In the genomic region with DNA sequence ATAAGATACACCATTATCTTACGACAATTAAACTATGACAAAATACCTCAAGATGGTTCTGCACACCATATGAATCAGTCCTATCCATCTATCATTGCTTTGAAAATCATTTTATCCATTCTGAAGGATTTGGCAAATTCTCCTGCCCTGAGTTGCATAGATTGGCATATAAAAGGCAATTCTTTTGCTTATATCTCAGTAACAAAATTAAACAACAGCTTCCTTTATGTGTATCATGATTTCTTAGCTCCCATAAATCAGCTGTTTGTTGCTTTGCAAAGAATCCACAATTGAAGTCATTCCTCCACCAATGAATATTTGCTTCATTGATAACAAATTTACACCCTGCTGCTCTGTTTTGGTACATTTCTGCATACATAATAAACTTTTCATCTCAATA, we compare ENCODE assay signal across 27 cellular contexts.
"Had no signal": no experiment of that assay in that cellular context is flagged by ENCODE, and none has a peak within 500 bp of the region (broad histone marks: within the 10 kb centered on the region; RNA-seq: fewer than 3 reads in every experiment).

No MANE protein-coding gene starts in this region.

- H3K4me3 ChIP-seq: body of pancreas, breast epithelium had no signal

- H3K36me3 ChIP-seq: brain microvascular endothelial cell, breast epithelium had no signal

- DNase-seq: activated B cell treated with CpG ODN at 0.5 μM for 24 hours; activated CD4-positive, alpha-beta memory T cell treated with anti-CD3 and anti-CD28 coated beads for 36 hours; activated CD4-positive, alpha-beta T cell treated with anti-CD3 and anti-CD28 coated beads for 4 hours; activated CD4-positive, alpha-beta T cell treated with anti-CD3 and anti-CD28 coated beads, Interleukin-2, amount 10 ng/mL, durations not matched to agents 24 days and 14 days; activated CD4-positive, alpha-beta T cell treated with anti-CD3 and anti-CD28 coated beads, Interleukin-2, amount 50 U/mL, for 1 hour; activated CD4-positive, alpha-beta T cell treated with anti-CD3 and anti-CD28 coated beads, Interleukin-2, amount 50 U/mL, for 4 hours; activated CD4-positive, CD25-positive, alpha-beta regulatory T cell treated with anti-CD3 and anti-CD28 coated beads, Interleukin-2, amount 50 U/mL, for 72 hours; activated CD8-positive, alpha-beta memory T cell treated with anti-CD3 and anti-CD28 coated beads, Interleukin-2, amount 50 U/mL, for 4 hours; activated CD8-positive, alpha-beta T cell treated with anti-CD3 and anti-CD28 coated beads for 36 hours; activated gamma-delta T cell; activated naive CD4-positive, alpha-beta T cell treated with anti-CD3 and anti-CD28 coated beads, Interleukin-2, amount 10 ng/mL, durations not matched to agents 7 days and 5 days; activated naive CD4-positive, alpha-beta T cell treated with Interleukin-2 at 50 U/mL for 16 hours; activated naive CD8-positive, alpha-beta T cell treated with anti-CD3 and anti-CD28 coated beads, Interleukin-2, amount 10 ng/mL, durations not matched to agents 7 days and 5 days; activated naive CD8-positive, alpha-beta T cell treated with anti-CD3 and anti-CD28 coated beads, Interleukin-2, amount 50 U/mL, for 24 hours; activated T-cell treated with anti-CD3 and anti-CD28 coated beads for 4 hours; activated T-cell treated with anti-CD3 and anti-CD28 coated beads, Interleukin-2, amount 50 U/mL, for 1 hour; activated T-cell treated with anti-CD3 and anti-CD28 coated beads, Interleukin-2, amount 50 U/mL, for 4 hours; activated T-cell treated with anti-CD3 and anti-CD28 coated beads, Interleukin-2, amount 50 U/mL, for 72 hours; aorta; body of pancreas; brain microvascular endothelial cell; central memory CD4-positive, alpha-beta T cell; T-helper 2 cell; T-helper 9 cell had no signal

- ATAC-seq: activated CD8-positive, alpha-beta T cell treated with anti-CD3 and anti-CD28 coated beads for 36 hours; activated naive CD8-positive, alpha-beta T cell treated with anti-CD3 and anti-CD28 coated beads, Interleukin-2, amount 50 U/mL, for 24 hours; activated T-cell treated with anti-CD3 and anti-CD28 coated beads, Interleukin-2, amount 50 U/mL, for 4 hours; activated T-cell treated with anti-CD3 and anti-CD28 coated beads, Interleukin-2, amount 50 U/mL, for 72 hours; activated T-helper 17 cell treated with anti-CD3 and anti-CD28 coated beads, Interleukin-2, amount 50 U/mL, for 72 hours; body of pancreas had no signal

- H3K27ac ChIP-seq: body of pancreas, brain microvascular endothelial cell, VCaP had no signal

- H3K27me3 ChIP-seq: body of pancreas, brain microvascular endothelial cell, breast epithelium had no signal

- H3K9me3 ChIP-seq: body of pancreas, breast epithelium had no signal

- H3K4me1 ChIP-seq: breast epithelium had no signal
